In the genomic region with DNA sequence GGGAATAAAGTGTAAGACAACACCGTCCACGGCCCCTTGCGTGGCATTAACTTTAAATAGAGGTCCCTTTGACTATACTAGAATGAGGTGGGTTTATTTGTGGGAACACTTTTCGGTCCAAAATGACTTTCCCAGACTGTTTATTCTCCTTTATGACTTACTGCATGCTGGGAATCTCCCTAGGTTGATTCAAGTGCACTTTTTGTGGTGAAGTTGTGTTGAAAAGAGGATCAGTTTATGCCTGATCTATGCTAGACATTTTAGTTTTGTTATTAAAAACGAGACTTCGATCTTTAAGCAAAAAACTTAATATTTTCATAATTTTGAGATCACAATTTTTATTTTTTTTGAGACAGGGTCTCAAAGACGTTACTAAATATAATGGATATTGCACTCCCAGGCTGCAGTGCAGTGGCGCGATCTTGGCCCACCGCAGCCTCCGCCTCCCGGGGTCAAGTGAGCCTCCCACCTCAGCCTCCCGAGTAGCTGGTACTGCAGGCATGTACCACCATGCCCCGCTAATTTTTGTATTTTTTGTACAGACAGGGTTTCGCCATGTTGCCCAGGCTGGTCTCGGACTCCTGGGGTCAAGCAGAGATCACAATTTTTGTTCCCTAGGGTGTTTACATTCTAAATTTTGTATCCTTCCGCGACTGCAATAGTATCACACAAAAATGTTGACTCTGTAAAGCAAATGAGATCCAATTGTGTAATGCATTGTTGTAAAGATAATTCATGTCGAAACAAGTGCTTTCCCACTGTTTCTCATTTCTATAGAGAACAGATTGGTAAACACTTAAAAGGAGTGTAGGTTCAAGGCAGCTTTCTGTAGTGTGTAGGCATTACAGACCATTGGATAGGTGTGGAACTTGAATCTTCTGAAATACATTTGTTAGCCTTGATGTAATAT, we compare ENCODE assay signal across 9 cellular contexts. TPM values are rescaled to one million over a fixed set of nuclear protein-coding genes. Genes with fewer than 3 reads are reported as not detected.
DNase-seq lines count a peak whose midpoint lies in the region; ATAC-seq, FAIRE-seq and TF ChIP-seq lines count a peak whose summit lies in the region.
"Had no signal": no experiment of that assay in that cellular context is flagged by ENCODE, and none has a peak within 500 bp of the region (broad histone marks: within the 10 kb centered on the region; RNA-seq: fewer than 3 reads in every experiment).

No MANE protein-coding gene starts in this region.

- H3K27ac ChIP-seq in keratinocyte (ENCODE audit: control insufficient read depth, insufficient read depth, low read length) = peak overlapping the region; percentile 98
- H3K27ac ChIP-seq in thoracic aorta = peak overlapping the region; percentile 97 to 100

- no peaks in the 10 kb centered on the region for H3K27me3 Mint-ChIP-seq in activated T-cell treated with anti-CD3 and anti-CD28 coated beads, Interleukin-2, amount 50 U/mL, for 24 hours
- no peaks in the 10 kb centered on the region for H3K27me3 Mint-ChIP-seq in activated T-helper 2 cell treated with anti-CD3 and anti-CD28 coated beads, Interferon-gamma antibody, Interleukin-2, Interleukin-4, amounts not matched to agents 10 μg/mL and 5 μg/mL and 100 μg/mL, durations not matched to agents 14 hours and 24 hours and 36 hours (ENCODE audit: low read depth)

- no peaks in the 10 kb centered on the region for H3K9me1 ChIP-seq in keratinocyte (ENCODE audit: control insufficient read depth, extremely low read depth, insufficient read depth, low read length)

- no peaks in the 10 kb centered on the region for H3K27me3 ChIP-seq in keratinocyte (ENCODE audit: control insufficient read depth, extremely low read depth, insufficient read depth, low read length)
- no peaks in the 10 kb centered on the region for H3K27me3 ChIP-seq in thoracic aorta (replicated peaks; ENCODE audit: insufficient read depth)

- H3K9me3 ChIP-seq in keratinocyte (ENCODE audit: control insufficient read depth, low read depth, low read length) (no peaks in the 10 kb centered on the region), thoracic aorta (no peaks in the 10 kb centered on the region)

- H3K4me3 Mint-ChIP-seq in activated T-cell treated with anti-CD3 and anti-CD28 coated beads, Interleukin-2, amount 50 U/mL, for 24 hours = peak overlapping the region; percentile 96
- peak overlapping the region; percentile 98 for H3K4me3 Mint-ChIP-seq in activated T-helper 2 cell treated with anti-CD3 and anti-CD28 coated beads, Interferon-gamma antibody, Interleukin-2, Interleukin-4, amounts not matched to agents 10 μg/mL and 5 μg/mL and 100 μg/mL, durations not matched to agents 14 hours and 24 hours and 36 hours (ENCODE audit: low read depth)

- H3K36me3 Mint-ChIP-seq in activated T-cell treated with anti-CD3 and anti-CD28 coated beads, Interleukin-2, amount 50 U/mL, for 24 hours (ENCODE audit: low read depth) = peaks cover 56% of the 10 kb centered on the region
- H3K36me3 Mint-ChIP-seq in activated T-helper 2 cell treated with anti-CD3 and anti-CD28 coated beads, Interferon-gamma antibody, Interleukin-2, Interleukin-4, amounts not matched to agents 10 μg/mL and 5 μg/mL and 100 μg/mL, durations not matched to agents 14 hours and 24 hours and 36 hours (ENCODE audit: low read depth) = peaks cover 47% of the 10 kb centered on the region

- DNase-seq in activated T-cell treated with anti-CD3 and anti-CD28 coated beads, Interleukin-2, amount 50 U/mL, for 24 hours = no peak
- no peak for DNase-seq in activated T-cell treated with anti-CD3 and anti-CD28 coated beads, Interleukin-2, amount 50 U/mL, for 48 hours
- no peak for DNase-seq in activated T-helper 2 cell treated with anti-CD3 and anti-CD28 coated beads, Interferon-gamma antibody, Interleukin-2, Interleukin-4, amounts not matched to agents 10 μg/mL and 5 μg/mL and 100 μg/mL, durations not matched to agents 14 hours and 24 hours and 36 hours (ENCODE audit: low spot score)
- no peak for DNase-seq in keratinocyte (ENCODE audit: low read depth, low spot score)
- DNase-seq in thoracic aorta (ENCODE audit: low spot score) = no peak
- no peak for DNase-seq in NCI-H128 (lab: John Stamatoyannopoulos, UW; ENCODE audit: unreplicated experiment)
- no peak for DNase-seq in amygdala (lab: John Stamatoyannopoulos, UW)

- H4K20me1 ChIP-seq in keratinocyte (ENCODE audit: control insufficient read depth, extremely low read depth, insufficient read depth, low read length) = peaks cover 43% of the 10 kb centered on the region

- H3K36me3 ChIP-seq in keratinocyte (ENCODE audit: control insufficient read depth in 2 of 2, extremely low read depth in 1 of 2, insufficient read depth in 2 of 2, low read length in 2 of 2) (peaks cover 0 to 17% of the 10 kb centered on the region in 2 experiments), thoracic aorta (no peaks in the 10 kb centered on the region)

- dilution Hi-C loops in keratinocyte (cut with MboI; ENCODE audit: extremely low pct_ligation_motif_present, low sequenced_read_pairs) = no loop called here

- intact Hi-C loops in activated T-helper 2 cell treated with anti-CD3 and anti-CD28 coated beads, Interferon-gamma antibody, Interleukin-2, Interleukin-4, amounts not matched to agents 10 μg/mL and 5 μg/mL and 100 μg/mL, durations not matched to agents 14 hours and 24 hours and 36 hours (cut with micrococcal nuclease) = loop anchor here (1.0 to 5.0 kb wide), 4 partner anchors 29 to 272 kb away; a partner anchor contains a TSS

- H3K4me3 ChIP-seq in keratinocyte (ENCODE audit: control insufficient read depth in 2 of 3, extremely low read depth in 1 of 3, insufficient read depth in 2 of 3, low read depth in 1 of 3, low read length in 3 of 3) (peak overlapping the region; percentile 53 to 99 (median 99)), thoracic aorta (peak overlapping the region; percentile 91)

- no peaks in the 10 kb centered on the region for H3K9me3 Mint-ChIP-seq in activated T-cell treated with anti-CD3 and anti-CD28 coated beads, Interleukin-2, amount 50 U/mL, for 24 hours
- H3K9me3 Mint-ChIP-seq in activated T-helper 2 cell treated with anti-CD3 and anti-CD28 coated beads, Interferon-gamma antibody, Interleukin-2, Interleukin-4, amounts not matched to agents 10 μg/mL and 5 μg/mL and 100 μg/mL, durations not matched to agents 14 hours and 24 hours and 36 hours = no peaks in the 10 kb centered on the region

- H3K27ac Mint-ChIP-seq in activated T-cell treated with anti-CD3 and anti-CD28 coated beads, Interleukin-2, amount 50 U/mL, for 24 hours = peak overlapping the region; percentile 98
- peak overlapping the region; percentile 99 for H3K27ac Mint-ChIP-seq in activated T-helper 2 cell treated with anti-CD3 and anti-CD28 coated beads, Interferon-gamma antibody, Interleukin-2, Interleukin-4, amounts not matched to agents 10 μg/mL and 5 μg/mL and 100 μg/mL, durations not matched to agents 14 hours and 24 hours and 36 hours

- ATAC-seq in thoracic aorta (ENCODE audit: insufficient number of reproducible peaks, low FRiP score, low read depth) (no peak), HG03139 (IDR thresholded peaks at IDR 0.05; ENCODE audit: unreplicated experiment) (no peak)

- no peak for FAIRE-seq in keratinocyte (lab: Jason Lieb, UNC)

- TF ChIP-seq CTCF in keratinocyte (optimal IDR thresholded peaks at IDR 0.05 in 1 of 3, IDR thresholded peaks at IDR 0.05 in 1 of 3, conservative IDR thresholded peaks at IDR 0.05 in 1 of 3; ENCODE audit: extremely low read depth in 1 of 3, insufficient read depth in 2 of 3, low read length in 3 of 3) (no peak), thoracic aorta (IDR thresholded peaks at IDR 0.05) (no peak)

- H3K4me1 Mint-ChIP-seq in activated T-cell treated with anti-CD3 and anti-CD28 coated beads, Interleukin-2, amount 50 U/mL, for 24 hours (ENCODE audit: low read depth) = peaks cover 62% of the 10 kb centered on the region
- peaks cover 43% of the 10 kb centered on the region for H3K4me1 Mint-ChIP-seq in activated T-helper 2 cell treated with anti-CD3 and anti-CD28 coated beads, Interferon-gamma antibody, Interleukin-2, Interleukin-4, amounts not matched to agents 10 μg/mL and 5 μg/mL and 100 μg/mL, durations not matched to agents 14 hours and 24 hours and 36 hours (ENCODE audit: low read depth)

- H3K79me2 ChIP-seq in keratinocyte (ENCODE audit: control insufficient read depth, insufficient read depth, low read length) = peaks cover 59% of the 10 kb centered on the region

- H3K4me2 ChIP-seq in keratinocyte (ENCODE audit: control insufficient read depth, extremely low read depth, insufficient read depth, low read depth, low read length) = peak overlapping the region; percentile 87

- peak overlapping the region; percentile 98 for H3K9ac ChIP-seq in keratinocyte (ENCODE audit: control insufficient read depth, extremely low read depth, insufficient read depth, low read length)

- H2AFZ ChIP-seq in keratinocyte (ENCODE audit: control insufficient read depth, low read length) = no peak overlapping the region

- peaks cover 27% of the 10 kb centered on the region for H3K4me1 ChIP-seq in keratinocyte (ENCODE audit: control insufficient read depth, extremely low read depth, insufficient read depth, low read length)
- peaks cover 48 to 52% of the 10 kb centered on the region in 2 donors for H3K4me1 ChIP-seq in thoracic aorta (ENCODE audit: control insufficient read depth in 1 of 2, low read depth in 2 of 2)

RNA-seq across cellular contexts. Expression of a gene that starts 1.6 kb away (rescaled TPM):
- 342 and 350 TPM in 2 replicates for total RNA-seq in activated T-helper 2 cell treated with anti-CD3 and anti-CD28 coated beads, Interferon-gamma antibody, Interleukin-2, Interleukin-4, amounts not matched to agents 10 μg/mL and 5 μg/mL and 100 μg/mL, durations not matched to agents 14 hours and 24 hours and 36 hours
- polyA plus RNA-seq in keratinocyte = 291 to 499 TPM (median 312 TPM) in 3 replicates
- 195 TPM for polyA plus RNA-seq in keratinocyte (2011; ENCODE audit: low read depth)
- polyA plus RNA-seq in keratinocyte (2011; cell fraction: cytosol; rRNA removed) = 242 and 602 TPM in 2 replicates
- 229 and 267 TPM in 2 replicates for polyA plus RNA-seq in keratinocyte (2011; cell fraction: nucleus; rRNA removed)
- 281 and 347 TPM in 2 replicates for polyA plus RNA-seq in keratinocyte (2012; ENCODE audit: low replicate concordance)
- 179 to 521 TPM (median 360 TPM) in 3 replicates for polyA minus RNA-seq in keratinocyte
- polyA minus RNA-seq in keratinocyte (2011; cell fraction: cytosol; rRNA and poly(A)+ RNA removed) = 262 TPM
- 79.0 and 142 TPM in 2 replicates for polyA minus RNA-seq in keratinocyte (2011; cell fraction: nucleus; rRNA and poly(A)+ RNA removed)
- total RNA-seq in thoracic aorta = 100 to 1,000 TPM; 156 to 187 TPM

RNA-seq across cellular contexts. Expression of a gene that starts 52.7 kb away (rescaled TPM):
- not detected in 2 replicates for total RNA-seq in activated T-helper 2 cell treated with anti-CD3 and anti-CD28 coated beads, Interferon-gamma antibody, Interleukin-2, Interleukin-4, amounts not matched to agents 10 μg/mL and 5 μg/mL and 100 μg/mL, durations not matched to agents 14 hours and 24 hours and 36 hours
- not detected in 3 replicates for polyA plus RNA-seq in keratinocyte
- polyA plus RNA-seq in keratinocyte (2011; ENCODE audit: low read depth) = not detected
- not detected in 2 replicates for polyA plus RNA-seq in keratinocyte (2011; cell fraction: cytosol; rRNA removed)
- polyA plus RNA-seq in keratinocyte (2011; cell fraction: nucleus; rRNA removed) = not detected in 2 replicates
- polyA plus RNA-seq in keratinocyte (2012; ENCODE audit: low replicate concordance) = not detected in 2 replicates
- not detected in 3 replicates for polyA minus RNA-seq in keratinocyte
- polyA minus RNA-seq in keratinocyte (2011; cell fraction: cytosol; rRNA and poly(A)+ RNA removed) = not detected
- polyA minus RNA-seq in keratinocyte (2011; cell fraction: nucleus; rRNA and poly(A)+ RNA removed) = not detected in 2 replicates
- total RNA-seq in thoracic aorta = 1 to 10 TPM; 2.0 to 6.6 TPM
- total RNA-seq: dermis microvascular lymphatic vessel endothelial cell had no signal
